In genomic region chr11:73647459-73648100, GRCh38 we compare ENCODE assay signal across 8 cellular contexts.
A peak's percentile ranks its signal among the peaks of the same experiment; 100 is the strongest.
DNase-seq lines count a peak whose midpoint lies in the region; ATAC-seq lines count a peak whose summit lies in the region.

No MANE protein-coding gene starts in this region.

- DNase-seq in NCI-H510A (lab: John Stamatoyannopoulos, UW) = peak; percentile 100
- DNase-seq in activated CD4-positive, alpha-beta T cell treated with anti-CD3 and anti-CD28 coated beads, Interleukin-2, amount 50 U/mL, for 1 hour = peak; percentile 92
- peak; percentile 96 for DNase-seq in left kidney (ENCODE audit: low read depth, low spot score)
- peak; percentile 80 for DNase-seq in stimulated activated CD4-positive, alpha-beta T cell treated with anti-CD3 and anti-CD28 coated beads, Interleukin-2, amount 100 ng/mL, for 48 hours
- no peak for DNase-seq in NCI-H1048 (lab: John Stamatoyannopoulos, UW)

- H3K27ac ChIP-seq in cingulate gyrus (ENCODE audit: low read depth, low read length) = peak overlapping the region; percentile 99

- peak; percentile 58 for ATAC-seq in GM18502 (IDR thresholded peaks at IDR 0.05; ENCODE audit: poor library complexity, unreplicated experiment)
- peak; percentile 83 for ATAC-seq in HG03135 (IDR thresholded peaks at IDR 0.05; ENCODE audit: unreplicated experiment)
